In genomic region chr20:45911486-45912343, GRCh38 we compare ENCODE assay signal across 8 cellular contexts. TPM values are rescaled to one million over a fixed set of nuclear protein-coding genes. Genes with fewer than 3 reads are reported as not detected.
A peak's percentile ranks its signal among the peaks of the same experiment; 100 is the strongest.
DNase-seq lines count a peak whose midpoint lies in the region; ATAC-seq and TF ChIP-seq lines count a peak whose summit lies in the region.

A gene with protein sequence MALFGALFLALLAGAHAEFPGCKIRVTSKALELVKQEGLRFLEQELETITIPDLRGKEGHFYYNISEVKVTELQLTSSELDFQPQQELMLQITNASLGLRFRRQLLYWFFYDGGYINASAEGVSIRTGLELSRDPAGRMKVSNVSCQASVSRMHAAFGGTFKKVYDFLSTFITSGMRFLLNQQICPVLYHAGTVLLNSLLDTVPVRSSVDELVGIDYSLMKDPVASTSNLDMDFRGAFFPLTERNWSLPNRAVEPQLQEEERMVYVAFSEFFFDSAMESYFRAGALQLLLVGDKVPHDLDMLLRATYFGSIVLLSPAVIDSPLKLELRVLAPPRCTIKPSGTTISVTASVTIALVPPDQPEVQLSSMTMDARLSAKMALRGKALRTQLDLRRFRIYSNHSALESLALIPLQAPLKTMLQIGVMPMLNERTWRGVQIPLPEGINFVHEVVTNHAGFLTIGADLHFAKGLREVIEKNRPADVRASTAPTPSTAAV (minus strand): TSS chr20:45912155. CDS start chr20:45911452, 703 bp downstream.

- H3K4me1 ChIP-seq in adrenal gland (replicated peaks in 1 of 2), result peaks cover 13 to 33% of the 10 kb centered on the region in 2 donors
- H3K4me1 ChIP-seq in heart right ventricle, result peaks cover 6 to 59% (median 27%) of the 10 kb centered on the region in 9 donors
- H3K4me1 ChIP-seq in osteoblast (ENCODE audit: insufficient read depth, low read length), result peaks cover 17% of the 10 kb centered on the region

- H3K36me3 ChIP-seq in adrenal gland (replicated peaks in 1 of 2) (peaks cover 0 to 18% of the 10 kb centered on the region in 2 donors), heart right ventricle (peaks cover 0 to 30% (median 0%) of the 10 kb centered on the region in 9 donors), osteoblast (ENCODE audit: insufficient read depth, low read length) (no peaks in the 10 kb centered on the region)

- H3K4me3 ChIP-seq in GM12875 (ENCODE audit: low read depth, low read length) (peak within 1 kb of the TSS; percentile 49), adrenal gland (peak within 1 kb of the TSS; percentile 24 to 87 (median 49)), heart right ventricle (peak within 1 kb of the TSS; percentile 33 to 64 (median 58)), osteoblast (ENCODE audit: insufficient read depth, low read length) (peak within 1 kb of the TSS; percentile 72)

- no peaks in the 10 kb centered on the region for H3K79me2 ChIP-seq in osteoblast (ENCODE audit: insufficient read depth, low read length)

- peak within 1 kb of the TSS; percentile 86 for H2AFZ ChIP-seq in osteoblast (ENCODE audit: low read length)

- H4K20me1 ChIP-seq in osteoblast (ENCODE audit: insufficient read depth, low read length), result no peaks in the 10 kb centered on the region

- ATAC-seq in heart right ventricle (peak; percentile 54 to 73 (median 64)), HG03095 (IDR thresholded peaks at IDR 0.05; ENCODE audit: unreplicated experiment) (no peak)

- H3K27ac ChIP-seq in adrenal gland (peak within 1 kb of the TSS; percentile 77 to 92 (median 89)), heart right ventricle (peak within 1 kb of the TSS; percentile 19 to 84 (median 80)), osteoblast (ENCODE audit: low read depth, low read length) (peak within 1 kb of the TSS; percentile 65)

- H3K4me2 ChIP-seq in osteoblast (ENCODE audit: insufficient read depth, low read length), result peak within 1 kb of the TSS; percentile 87

- DNase-seq in NCI-H82 (lab: John Stamatoyannopoulos, UW) (peak; percentile 90), adrenal gland (peak; percentile 70 to 84 (median 77)), heart right ventricle (peak; percentile 75 to 82), osteoblast (ENCODE audit: insufficient read length, low spot score, missing footprints) (peak; percentile 84), dedifferentiated amniotic fluid mesenchymal stem cell (ENCODE audit: extremely low spot score) (no peak)
- DNase-seq in activated CD4-positive, CD25-positive, alpha-beta regulatory T cell treated with anti-CD3 and anti-CD28 coated beads, Interleukin-2, amount 50 U/mL, for 72 hours, result no peak

- peak; percentile 81 to 92 for TF ChIP-seq POLR2A in adrenal gland (IDR thresholded peaks at IDR 0.05)

- 0 to 5% (median 1%) methylated on average over 11 to 58 of the region's 58 CpGs for WGBS in adrenal gland, 4 donors
- 0 to 1% methylated on average over 50 to 58 of the region's 58 CpGs for WGBS in heart right ventricle, 2 donors

- intact Hi-C loops in adrenal gland (cut with DNase I), result no loop called here
- intact Hi-C loops in heart right ventricle (cut with DNase I), result loop anchor here in 2 of 10 donors (2.0 kb wide), 2 partner anchors 21 to 23 kb away; partner anchors contain the start of genes PCIF1 (in 2 of the 2), CTSA (in 1 of the 2) and NEURL2 (in 1 of the 2)

- H3K9me3 ChIP-seq in adrenal gland (replicated peaks in 1 of 3) (no peaks in the 10 kb centered on the region), heart right ventricle (no peaks in the 10 kb centered on the region), osteoblast (ENCODE audit: low read depth, low read length) (no peaks in the 10 kb centered on the region)

- no peak for TF ChIP-seq CTCF in GM12875 (IDR thresholded peaks at IDR 0.05; ENCODE audit: borderline replicate concordance, insufficient read depth, low read depth, low read length)
- peak in 1 of 6 experiments; percentile 12 for TF ChIP-seq CTCF in adrenal gland (IDR thresholded peaks at IDR 0.05)
- TF ChIP-seq CTCF in heart right ventricle (IDR thresholded peaks at IDR 0.05), result no peak
- no peak for TF ChIP-seq CTCF in osteoblast (IDR thresholded peaks at IDR 0.05; ENCODE audit: extremely low read depth, low read depth, low read length)

- H3K27me3 ChIP-seq in adrenal gland, result no peaks in the 10 kb centered on the region
- peaks cover 0 to 11% (median 0%) of the 10 kb centered on the region in 7 donors for H3K27me3 ChIP-seq in heart right ventricle
- no peaks in the 10 kb centered on the region for H3K27me3 ChIP-seq in osteoblast (ENCODE audit: insufficient read depth, low read length)

RNA-seq across cellular contexts. Expression of the gene that starts here (rescaled TPM):
- 1,000 to 10,000 TPM in 2 of 8 donors, 100 to 1,000 TPM in 6; 225 to 1,158 (median 552) TPM for total RNA-seq in adrenal gland
- 100 to 1,000 TPM; 126 to 366 (median 157) TPM for polyA plus RNA-seq in adrenal gland
- 100 to 1,000 TPM in 2 of 10 donors, 10 to 100 TPM in 8; 10.7 to 230 (median 32.7) TPM for total RNA-seq in heart right ventricle
- 10 to 100 TPM; 39.2 to 55.8 TPM for polyA plus RNA-seq in heart right ventricle
- 15.3 and 21.7 TPM in 2 replicates for total RNA-seq in osteoblast

Comparison
In these comparisons a context has a peak if more than half of its experiments do, and no peak if none do; other contexts are left out.
1. DNase-seq: peak in NCI-H82 (single experiment), adrenal gland (7 of 7), heart right ventricle (2 of 2) and osteoblast (single experiment); none in activated CD4-positive, CD25-positive, alpha-beta regulatory T cell treated with anti-CD3 and anti-CD28 coated beads, Interleukin-2, amount 50 U/mL, for 72 hours (single experiment) and dedifferentiated amniotic fluid mesenchymal stem cell (single experiment).
2. Peak in every context shown above with its lines, with median percentiles within 50 percentile points of each other: H3K4me3 ChIP-seq and H3K27ac ChIP-seq.